14 cellular contexts compared by ENCODE assay signal in genomic region chr6:167116109-167116837, GRCh38. TPM values are rescaled to one million over a fixed set of nuclear protein-coding genes. Genes with fewer than 3 reads are reported as not detected.
DNase-seq lines count a peak whose midpoint lies in the region; ATAC-seq and TF ChIP-seq lines count a peak whose summit lies in the region.
"Had no signal": no experiment of that assay in that cellular context is flagged by ENCODE, and none has a peak within 500 bp of the region (broad histone marks: within the 10 kb centered on the region; RNA-seq: fewer than 3 reads in every experiment).

No MANE protein-coding gene starts in this region.

- CTCF ChIA-PET in activated CD8-positive, alpha-beta T cell treated with anti-CD3 and anti-CD28 coated beads for 36 hours (lab: Charles Lee), result no interaction called here

- H3K27ac ChIP-seq in left ventricle myocardium inferior (replicated peaks), result no peak overlapping the region
- no peak overlapping the region for H3K27ac ChIP-seq in heart right ventricle
- H3K27ac ChIP-seq: KMS-11 had no signal

- no peaks in the 10 kb centered on the region for H3K9me3 Mint-ChIP-seq in activated CD8-positive, alpha-beta T cell treated with anti-CD3 and anti-CD28 coated beads for 36 hours
- H3K9me3 Mint-ChIP-seq: naive thymus-derived CD4-positive, alpha-beta T cell had no signal

- H3K4me1 Mint-ChIP-seq in activated CD8-positive, alpha-beta T cell treated with anti-CD3 and anti-CD28 coated beads for 36 hours (ENCODE audit: low read depth), result peaks cover 44% of the 10 kb centered on the region

- H3K9me3 ChIP-seq in left ventricle myocardium inferior (replicated peaks), result no peaks in the 10 kb centered on the region
- H3K9me3 ChIP-seq in heart right ventricle, result no peaks in the 10 kb centered on the region
- H3K9me3 ChIP-seq in mucosa of descending colon, result no peaks in the 10 kb centered on the region

- peaks cover 91% of the 10 kb centered on the region for H3K27me3 ChIP-seq in left ventricle myocardium inferior (ENCODE audit: low read depth)
- peaks cover 0 to 85% (median 46%) of the 10 kb centered on the region in 7 donors for H3K27me3 ChIP-seq in heart right ventricle

- POLR2A ChIA-PET in activated CD8-positive, alpha-beta T cell treated with anti-CD3 and anti-CD28 coated beads for 36 hours (lab: Charles Lee), result interaction anchor here (0.6 kb wide), 1 partner anchor 342 kb away, joined by 3 read pairs; no protein-coding TSS in a partner anchor

- H3K36me3 Mint-ChIP-seq in activated CD8-positive, alpha-beta T cell treated with anti-CD3 and anti-CD28 coated beads for 36 hours (ENCODE audit: low read depth), result no peaks in the 10 kb centered on the region
- H3K36me3 Mint-ChIP-seq: naive thymus-derived CD4-positive, alpha-beta T cell had no signal

- DNase-seq in left ventricle myocardium inferior, result no peak
- no peak for DNase-seq in heart right ventricle
- DNase-seq in choroid plexus epithelial cell (ENCODE audit: low read depth), result peak; percentile 3
- DNase-seq in mucosa of descending colon, result no peak
- DNase-seq in NCI-H1694 (lab: John Stamatoyannopoulos, UW), result no peak
- no peak for DNase-seq in activated CD8-positive, alpha-beta T cell treated with anti-CD3 and anti-CD28 coated beads for 36 hours
- DNase-seq in putamen (ENCODE audit: low spot score), result no peak
- DNase-seq: naive thymus-derived CD4-positive, alpha-beta T cell had no signal

- 34 to 41% methylated on average over 25 of the region's 25 CpGs for WGBS in heart right ventricle, 2 donors

- ATAC-seq in heart right ventricle, result no peak
- peak; percentile 6 for ATAC-seq in mucosa of descending colon
- no peak for ATAC-seq in GM19395 (IDR thresholded peaks at IDR 0.05; ENCODE audit: unreplicated experiment)
- no peak for ATAC-seq in activated CD8-positive, alpha-beta T cell treated with anti-CD3 and anti-CD28 coated beads for 36 hours
- ATAC-seq: naive thymus-derived CD4-positive, alpha-beta T cell had no signal

- no peak overlapping the region for H3K27ac Mint-ChIP-seq in activated CD8-positive, alpha-beta T cell treated with anti-CD3 and anti-CD28 coated beads for 36 hours

- H3K4me3 ChIP-seq in left ventricle myocardium inferior (peak overlapping the region; percentile 14), heart right ventricle (peak overlapping the region in 1 of 10 donors; percentile 19), choroid plexus epithelial cell (ENCODE audit: low read depth, low read length) (no peak overlapping the region), mucosa of descending colon (no peak overlapping the region)
- H3K4me3 ChIP-seq: HAP-1 had no signal

- intact Hi-C loops in left ventricle myocardium inferior (cut with micrococcal nuclease) (no loop called here), heart right ventricle (cut with DNase I) (no loop called here), mucosa of descending colon (cut with DNase I, micrococcal nuclease) (no loop called here)
- intact Hi-C loops in activated CD8-positive, alpha-beta T cell treated with anti-CD3 and anti-CD28 coated beads for 36 hours (cut with micrococcal nuclease), result no loop called here

- TF ChIP-seq CTCF in left ventricle myocardium inferior (IDR thresholded peaks at IDR 0.05; ENCODE audit: borderline replicate concordance) (no peak), heart right ventricle (IDR thresholded peaks at IDR 0.05) (no peak), choroid plexus epithelial cell (conservative IDR thresholded peaks at IDR 0.05; ENCODE audit: low read depth, low read length) (no peak), mucosa of descending colon (IDR thresholded peaks at IDR 0.05) (no peak)
- no peak for TF ChIP-seq CTCF in activated CD8-positive, alpha-beta T cell treated with anti-CD3 and anti-CD28 coated beads for 36 hours (IDR thresholded peaks at IDR 0.05)

- peaks cover 3% of the 10 kb centered on the region for H3K4me1 ChIP-seq in left ventricle myocardium inferior
- H3K4me1 ChIP-seq in heart right ventricle, result peaks cover 0 to 10% (median 0%) of the 10 kb centered on the region in 9 donors
- no peaks in the 10 kb centered on the region for H3K4me1 ChIP-seq in mucosa of descending colon (ENCODE audit: low read depth)
- H3K4me1 ChIP-seq: HAP-1 had no signal

- no peak overlapping the region for H3K4me3 Mint-ChIP-seq in activated CD8-positive, alpha-beta T cell treated with anti-CD3 and anti-CD28 coated beads for 36 hours
- H3K4me3 Mint-ChIP-seq: naive thymus-derived CD4-positive, alpha-beta T cell had no signal

- no peaks in the 10 kb centered on the region for H3K27me3 Mint-ChIP-seq in activated CD8-positive, alpha-beta T cell treated with anti-CD3 and anti-CD28 coated beads for 36 hours

- H3K36me3 ChIP-seq in left ventricle myocardium inferior (no peaks in the 10 kb centered on the region), heart right ventricle (no peaks in the 10 kb centered on the region), mucosa of descending colon (ENCODE audit: low read depth) (no peaks in the 10 kb centered on the region)
- H3K36me3 ChIP-seq: HAP-1 had no signal

RNA-seq across cellular contexts. Expression of gene CCR6, which starts 6.6 kb away (rescaled TPM):
- total RNA-seq in left ventricle myocardium inferior (not detected), heart right ventricle (under 1 TPM in 3 of 10 donors, not detected in 7; 0.13 to 0.37 (median 0.16) TPM), mucosa of descending colon (under 1 TPM in 2 of 3 donors, not detected in 1; 0.17 to 0.43 TPM)
- polyA plus RNA-seq in heart right ventricle, result not detected
- under 1 TPM in 1 of 2 experiments, not detected in 1; 0.23 TPM for total RNA-seq in activated CD8-positive, alpha-beta T cell treated with anti-CD3 and anti-CD28 coated beads for 36 hours
- total RNA-seq: NCI-H460, SK-MEL-5 had no signal
- polyA plus RNA-seq: BJ had no signal

RNA-seq across cellular contexts. Expression of gene GPR31, which starts 41.5 kb away (rescaled TPM):
- not detected for total RNA-seq in left ventricle myocardium inferior
- total RNA-seq in heart right ventricle, result not detected
- polyA plus RNA-seq in heart right ventricle, result not detected
- total RNA-seq in mucosa of descending colon, result not detected
- not detected for total RNA-seq in activated CD8-positive, alpha-beta T cell treated with anti-CD3 and anti-CD28 coated beads for 36 hours
- total RNA-seq: naive thymus-derived CD4-positive, alpha-beta T cell; NCI-H460; SK-MEL-5 had no signal
- polyA plus RNA-seq: BJ; naive thymus-derived CD4-positive, alpha-beta T cell had no signal
